ENCODE assay signal across 8 cellular contexts in the genomic region with DNA sequence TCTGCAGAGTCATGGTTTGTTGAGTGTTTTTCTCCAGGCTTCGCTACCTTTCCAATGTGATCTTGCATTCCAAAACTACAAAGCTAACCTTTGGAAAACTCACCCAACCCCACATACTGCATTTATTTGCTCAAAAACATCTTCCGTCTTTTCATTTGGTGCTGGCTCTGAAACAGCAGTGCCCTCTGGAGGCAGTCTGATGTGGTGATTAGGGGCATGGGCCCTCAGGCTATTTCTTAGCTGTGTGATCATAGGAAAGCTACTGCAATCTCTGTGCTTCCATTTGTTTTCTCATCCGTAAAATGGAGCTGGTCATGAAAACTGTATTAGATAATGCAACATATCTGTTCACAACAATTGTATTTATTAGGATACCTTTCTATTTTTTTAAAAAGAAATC. TPM values are rescaled to one million over a fixed set of nuclear protein-coding genes. Genes with fewer than 3 reads are reported as not detected.
DNase-seq lines count a peak whose midpoint lies in the region; ATAC-seq, FAIRE-seq and TF ChIP-seq lines count a peak whose summit lies in the region.
"Had no signal": no experiment of that assay in that cellular context is flagged by ENCODE, and none has a peak within 500 bp of the region (broad histone marks: within the 10 kb centered on the region; RNA-seq: fewer than 3 reads in every experiment).

No MANE protein-coding gene starts in this region.

- POLR2A ChIA-PET in activated CD4-positive, alpha-beta memory T cell treated with anti-CD3 and anti-CD28 coated beads for 36 hours (lab: Charles Lee), result interaction anchor here (0.5 kb wide), 1 partner anchor 118 kb away, joined by 3 read pairs; no protein-coding TSS in a partner anchor

- H3K27ac Mint-ChIP-seq in activated CD4-positive, alpha-beta memory T cell treated with anti-CD3 and anti-CD28 coated beads for 36 hours, result no peak overlapping the region
- H3K27ac Mint-ChIP-seq: T-helper 1 cell treated with Interleukin-12 subunit alpha and Interleukin-12 subunit beta and Interleukin-4 antibody, amounts not matched to agents 30 μg/mL and 1 μg/mL, for 36 hours had no signal

- peaks cover 21% of the 10 kb centered on the region for H3K36me3 Mint-ChIP-seq in activated CD4-positive, alpha-beta memory T cell treated with anti-CD3 and anti-CD28 coated beads for 36 hours

- intact Hi-C loops in activated CD4-positive, alpha-beta memory T cell treated with anti-CD3 and anti-CD28 coated beads for 36 hours (cut with micrococcal nuclease), result loop anchor here (5.0 to 10.0 kb wide), 2 partner anchors 72 to 305 kb away; partner anchors contain the start of gene FAH
- intact Hi-C loops in kidney (cut with DNase I), result no loop called here

- TF ChIP-seq CTCF in D721Med (IDR thresholded peaks at IDR 0.05; ENCODE audit: insufficient read depth, missing control alignments) (peak; percentile 44), kidney (IDR thresholded peaks at IDR 0.05; ENCODE audit: borderline replicate concordance, extremely low read depth, insufficient read depth) (peak; percentile 42)

- H3K27me3 Mint-ChIP-seq in activated CD4-positive, alpha-beta memory T cell treated with anti-CD3 and anti-CD28 coated beads for 36 hours, result no peaks in the 10 kb centered on the region

- H3K36me3 ChIP-seq in kidney (ENCODE audit: control insufficient read depth in 1 of 2, insufficient read depth in 2 of 2, low read length in 2 of 2), result peaks cover 0 to 3% of the 10 kb centered on the region in 2 donors

- H3K4me1 ChIP-seq in kidney (ENCODE audit: control insufficient read depth in 1 of 2, insufficient read depth in 1 of 2, low read depth in 1 of 2, low read length in 2 of 2), result peaks cover 0 to 2% of the 10 kb centered on the region in 2 donors

- no peak overlapping the region for H3K4me3 ChIP-seq in kidney (ENCODE audit: low read length in 2 of 2)

- no peaks in the 10 kb centered on the region for H3K9me3 Mint-ChIP-seq in activated CD4-positive, alpha-beta memory T cell treated with anti-CD3 and anti-CD28 coated beads for 36 hours
- H3K9me3 Mint-ChIP-seq: T-helper 1 cell treated with Interleukin-12 subunit alpha and Interleukin-12 subunit beta and Interleukin-4 antibody, amounts not matched to agents 30 μg/mL and 1 μg/mL, for 36 hours had no signal

- FAIRE-seq in D721Med (lab: Jason Lieb, UNC) (no peak), kidney (lab: Jason Lieb, UNC) (no peak)

- H3K9me3 ChIP-seq in kidney (ENCODE audit: control insufficient read depth in 1 of 2, low read length in 2 of 2), result no peaks in the 10 kb centered on the region

- DNase-seq in D721Med (ENCODE audit: insufficient read length, low spot score) (no peak), HT-29 (ENCODE audit: low spot score) (peak; percentile 47), kidney (no peak), NK-92 (lab: John Stamatoyannopoulos, UW; ENCODE audit: unreplicated experiment) (no peak)
- peak; percentile 25 for DNase-seq in activated CD4-positive, alpha-beta memory T cell treated with anti-CD3 and anti-CD28 coated beads for 36 hours

- H3K4me1 Mint-ChIP-seq in activated CD4-positive, alpha-beta memory T cell treated with anti-CD3 and anti-CD28 coated beads for 36 hours (ENCODE audit: low read depth), result peaks cover 10% of the 10 kb centered on the region

- CTCF ChIA-PET in activated CD4-positive, alpha-beta memory T cell treated with anti-CD3 and anti-CD28 coated beads for 36 hours (lab: Charles Lee), result interaction anchor here (0.6 to 9.8 kb wide), 12 partner anchors 9 to 513 kb away, joined by 3 to 154 read pairs (median 4); no protein-coding TSS in a partner anchor

- H3K27ac ChIP-seq in kidney (ENCODE audit: low read depth in 2 of 2, low read length in 2 of 2), result no peak overlapping the region

- no peak for ATAC-seq in GM21367 (IDR thresholded peaks at IDR 0.05; ENCODE audit: unreplicated experiment)
- no peak for ATAC-seq in HG02642 (IDR thresholded peaks at IDR 0.05; ENCODE audit: poor library complexity, unreplicated experiment)

- no peak overlapping the region for H3K4me3 Mint-ChIP-seq in activated CD4-positive, alpha-beta memory T cell treated with anti-CD3 and anti-CD28 coated beads for 36 hours
- H3K4me3 Mint-ChIP-seq: T-helper 1 cell treated with Interleukin-12 subunit alpha and Interleukin-12 subunit beta and Interleukin-4 antibody, amounts not matched to agents 30 μg/mL and 1 μg/mL, for 36 hours had no signal

- no peak overlapping the region for H3K9ac ChIP-seq in kidney (ENCODE audit: low read length in 2 of 2)

RNA-seq across cellular contexts. Expression of gene MTHFS, which starts 47.0 kb away (rescaled TPM):
- 34.1 and 37.1 TPM in 2 replicates for total RNA-seq in HT-29 (2014; rRNA removed; shearing (Covaris generic))
- 10 to 100 TPM; 46.2 to 49.4 TPM for total RNA-seq in activated CD4-positive, alpha-beta memory T cell treated with anti-CD3 and anti-CD28 coated beads for 36 hours
- total RNA-seq in kidney, result 44.1 TPM
- polyA plus RNA-seq in kidney (ENCODE audit: insufficient read depth, low read depth, low replicate concordance), result 115 TPM

Comparison
In these comparisons a context has a peak if more than half of its experiments do, and no peak if none do; other contexts are left out.
1. DNase-seq: peak in HT-29 (single experiment) and activated CD4-positive, alpha-beta memory T cell treated with anti-CD3 and anti-CD28 coated beads for 36 hours (single experiment); none in D721Med (single experiment), kidney (single experiment) and NK-92 (single experiment).